In the genomic region with DNA sequence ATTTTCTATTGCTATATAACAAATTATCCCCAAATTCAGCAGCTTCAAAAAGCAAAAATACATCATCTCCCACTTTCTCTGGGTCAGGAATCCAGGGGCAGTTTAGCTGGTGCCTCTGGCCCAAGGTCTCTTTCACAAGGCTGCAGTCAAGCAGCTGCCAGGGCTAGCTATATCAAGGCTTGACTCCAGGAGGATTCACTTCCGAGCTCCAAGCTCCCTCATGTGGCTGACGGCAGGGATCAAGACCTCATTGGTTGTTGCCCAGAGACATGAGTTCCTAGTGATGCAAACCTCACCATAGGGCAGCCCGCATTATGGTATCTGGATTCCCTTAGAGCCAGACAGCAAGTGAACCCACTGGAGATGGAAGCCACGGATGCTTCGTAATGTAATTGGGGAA, we compare ENCODE assay signal across 8 cellular contexts. TPM values are rescaled to one million over a fixed set of nuclear protein-coding genes. Genes with fewer than 3 reads are reported as not detected.
DNase-seq lines count a peak whose midpoint lies in the region; ATAC-seq, FAIRE-seq and TF ChIP-seq lines count a peak whose summit lies in the region.

No MANE protein-coding gene starts in this region.

- no peak overlapping the region for H3K4me2 ChIP-seq in neural progenitor cell

- no peak overlapping the region for H3K27ac Mint-ChIP-seq in neural progenitor cell

- H3K4me3 ChIP-seq in neural progenitor cell (no peak overlapping the region), vagina (no peak overlapping the region), coronary artery (no peak overlapping the region)

- H3K27me3 ChIP-seq in neural progenitor cell (no peaks in the 10 kb centered on the region), vagina (no peaks in the 10 kb centered on the region)

- no peak overlapping the region for H3K27ac ChIP-seq in epithelial cell of prostate
- H3K27ac ChIP-seq in neural progenitor cell: no peak overlapping the region
- no peak overlapping the region for H3K27ac ChIP-seq in vagina
- no peak overlapping the region for H3K27ac ChIP-seq in coronary artery

- H3K27me3 Mint-ChIP-seq in neural progenitor cell (ENCODE audit: insufficient read depth, low read depth): peaks cover 2% of the 10 kb centered on the region

- FAIRE-seq in D721Med (lab: Jason Lieb, UNC): no peak

- H3K9ac ChIP-seq in neural progenitor cell: no peak overlapping the region

- no peaks in the 10 kb centered on the region for H3K4me1 Mint-ChIP-seq in neural progenitor cell

- no peak for TF ChIP-seq POLR2A in vagina (IDR thresholded peaks at IDR 0.05)

- H3K4me1 ChIP-seq in neural progenitor cell: no peaks in the 10 kb centered on the region
- no peaks in the 10 kb centered on the region for H3K4me1 ChIP-seq in vagina

- H4K20me1 ChIP-seq in neural progenitor cell (ENCODE audit: low read depth): no peaks in the 10 kb centered on the region

- H3K36me3 Mint-ChIP-seq in neural progenitor cell: no peaks in the 10 kb centered on the region

- no peaks in the 10 kb centered on the region for H3K9me3 Mint-ChIP-seq in neural progenitor cell

- ATAC-seq in GM21529 (IDR thresholded peaks at IDR 0.05; ENCODE audit: unreplicated experiment): no peak

- no peak overlapping the region for H3K4me3 Mint-ChIP-seq in neural progenitor cell

- TF ChIP-seq CTCF in D721Med (IDR thresholded peaks at IDR 0.05; ENCODE audit: insufficient read depth, missing control alignments): peak; percentile 10
- TF ChIP-seq CTCF in neural progenitor cell (IDR thresholded peaks at IDR 0.05): peak; percentile 57
- no peak for TF ChIP-seq CTCF in vagina (IDR thresholded peaks at IDR 0.05)
- TF ChIP-seq CTCF in coronary artery (IDR thresholded peaks at IDR 0.05): no peak

- H3K9me3 ChIP-seq in neural progenitor cell (ENCODE audit: low read depth) (no peaks in the 10 kb centered on the region), vagina (no peaks in the 10 kb centered on the region)

- H3K79me2 ChIP-seq in neural progenitor cell (ENCODE audit: low read depth): no peaks in the 10 kb centered on the region

- H3K36me3 ChIP-seq in neural progenitor cell: no peaks in the 10 kb centered on the region
- no peaks in the 10 kb centered on the region for H3K36me3 ChIP-seq in vagina

- no peak overlapping the region for H2AFZ ChIP-seq in neural progenitor cell (replicated peaks)

- intact Hi-C loops in vagina (cut with DNase I): no loop called here

- DNase-seq in D721Med (ENCODE audit: insufficient read length, low spot score) (no peak), NCI-H524 treated with DMSO at 0.1 percent for 48 hours (lab: John Stamatoyannopoulos, UW) (peak; percentile 46), epithelial cell of prostate (ENCODE audit: low read depth, low spot score) (peak; percentile 39), neural progenitor cell (ENCODE audit: low spot score) (peak; percentile 75), vagina (ENCODE audit: extremely low spot score in 2 of 2) (no peak), T-helper 1 cell (no peak), coronary artery (ENCODE audit: low spot score) (no peak)

- no peaks in the 10 kb centered on the region for H3F3A ChIP-seq in neural progenitor cell (ENCODE audit: low read depth)

RNA-seq across cellular contexts. Expression of a gene that starts 1.3 kb away (rescaled TPM):
- total RNA-seq in neural progenitor cell (ENCODE audit: low replicate concordance) (not detected in 2 replicates), vagina (2.0 TPM)

RNA-seq across cellular contexts. Expression of a gene that starts 42.5 kb away (rescaled TPM):
- not detected in 2 replicates for total RNA-seq in neural progenitor cell (ENCODE audit: low replicate concordance)
- 1.5 TPM for total RNA-seq in vagina

RNA-seq across cellular contexts. Expression of a gene that starts 56.2 kb away (rescaled TPM):
- total RNA-seq in neural progenitor cell (ENCODE audit: low replicate concordance) (not detected in 2 replicates), vagina (not detected)

Comparison
In these comparisons a context has a peak if more than half of its experiments do, and no peak if none do; other contexts are left out.
1. DNase-seq: peak in NCI-H524 treated with DMSO at 0.1 percent for 48 hours (single experiment), epithelial cell of prostate (single experiment) and neural progenitor cell (single experiment); none in D721Med (single experiment), vagina (0 of 2), T-helper 1 cell (0 of 5) and coronary artery (single experiment).
2. CTCF ChIP-seq: peak in D721Med (single experiment) and neural progenitor cell (single experiment); none in vagina (0 of 3) and coronary artery (single experiment).